In genomic region chr4:140718240-140718639, GRCh38 we compare ENCODE assay signal across 16 cellular contexts. TPM values are rescaled to one million over a fixed set of nuclear protein-coding genes. Genes with fewer than 3 reads are reported as not detected.
DNase-seq lines count a peak whose midpoint lies in the region; ATAC-seq and TF ChIP-seq lines count a peak whose summit lies in the region.
"Had no signal": no experiment of that assay in that cellular context is flagged by ENCODE, and none has a peak within 500 bp of the region (broad histone marks: within the 10 kb centered on the region; RNA-seq: fewer than 3 reads in every experiment).

No MANE protein-coding gene starts in this region.

- H3F3A ChIP-seq in PC-9 (ENCODE audit: insufficient read depth, low read depth): no peaks in the 10 kb centered on the region

- peak; percentile 78 for DNase-seq in COLO829 (ENCODE audit: low spot score)
- peak in 1 of 2 experiments; percentile 44 for DNase-seq in PC-9
- peak; percentile 61 for DNase-seq in epithelial cell of esophagus (ENCODE audit: low read depth)
- no peak for DNase-seq in naive thymus-derived CD4-positive, alpha-beta T cell
- DNase-seq in SK-N-DZ (ENCODE audit: low spot score): no peak
- DNase-seq: activated CD8-positive, alpha-beta memory T cell treated with anti-CD3 and anti-CD28 coated beads for 24 hours; activated naive CD8-positive, alpha-beta T cell treated with anti-CD3 and anti-CD28 coated beads for 36 hours; NCI-H1105; NCI-H69; stimulated activated CD4-positive, alpha-beta T cell treated with anti-CD3 and anti-CD28 coated beads, Interleukin-1b, Interleukin-23, amount 100 ng/mL, for 48 hours; T-helper 1 cell had no signal

- H3K27me3 ChIP-seq in PC-9 (ENCODE audit: insufficient read depth, low read depth): no peaks in the 10 kb centered on the region
- H3K27me3 ChIP-seq in naive thymus-derived CD4-positive, alpha-beta T cell (ENCODE audit: control insufficient read depth in 2 of 2, insufficient read depth in 2 of 2, low read length in 2 of 2): no peaks in the 10 kb centered on the region
- H3K27me3 ChIP-seq: BLaER1 treated with 17β-estradiol and CSF1 and Interleukin-3, amounts not matched to agents 10 nM and 100 nM had no signal

- H3K4me2 ChIP-seq in PC-9: peak overlapping the region; percentile 12

- peaks cover 7 to 18% (median 12%) of the 10 kb centered on the region in 7 donors for H3K4me1 Mint-ChIP-seq in naive thymus-derived CD4-positive, alpha-beta T cell

- no peaks in the 10 kb centered on the region for H3K79me2 ChIP-seq in PC-9 (ENCODE audit: low read depth)

- H4K20me1 ChIP-seq in PC-9 (ENCODE audit: insufficient read depth): no peaks in the 10 kb centered on the region

- H3K27ac ChIP-seq in PC-9: peak overlapping the region; percentile 52
- no peak overlapping the region for H3K27ac ChIP-seq in naive thymus-derived CD4-positive, alpha-beta T cell (ENCODE audit: low read depth, low read length)

- no peak overlapping the region for H3K4me3 Mint-ChIP-seq in naive thymus-derived CD4-positive, alpha-beta T cell
- H3K4me3 Mint-ChIP-seq: activated naive CD8-positive, alpha-beta T cell treated with anti-CD3 and anti-CD28 coated beads for 36 hours; stimulated activated naive CD8-positive, alpha-beta T cell treated with anti-CD3 and anti-CD28 coated beads, Interleukin-15, Interleukin-2, amounts not matched to agents 100 ng/mL and 50 ng/mL, for 24 hours had no signal

- H3K36me3 Mint-ChIP-seq in naive thymus-derived CD4-positive, alpha-beta T cell: no peaks in the 10 kb centered on the region
- H3K36me3 Mint-ChIP-seq: activated naive CD8-positive, alpha-beta T cell treated with anti-CD3 and anti-CD28 coated beads for 36 hours had no signal

- intact Hi-C loops in PC-9 (cut with micrococcal nuclease; ENCODE audit: unreplicated experiment): no loop called here
- intact Hi-C loops in naive thymus-derived CD4-positive, alpha-beta T cell (cut with micrococcal nuclease): no loop called here

- no TSS peak for BruUV-seq in PC-9 (replicated peaks; lab: Mats Ljungman, UMichigan)

- TF ChIP-seq CTCF in PC-9 (conservative IDR thresholded peaks at IDR 0.05): no peak
- TF ChIP-seq CTCF in epithelial cell of esophagus (IDR thresholded peaks at IDR 0.05; ENCODE audit: insufficient read depth, low read depth, low read length, missing control alignments): no peak

- ATAC-seq in naive thymus-derived CD4-positive, alpha-beta T cell: peak; percentile 60
- no peak for ATAC-seq in HG03520 (IDR thresholded peaks at IDR 0.05; ENCODE audit: unreplicated experiment)
- no peak for ATAC-seq in GM18873 (IDR thresholded peaks at IDR 0.05; ENCODE audit: low FRiP score, unreplicated experiment)
- no peak for ATAC-seq in HG02938 (IDR thresholded peaks at IDR 0.05; ENCODE audit: unreplicated experiment)

- H3K9me3 Mint-ChIP-seq in naive thymus-derived CD4-positive, alpha-beta T cell: no peaks in the 10 kb centered on the region
- H3K9me3 Mint-ChIP-seq: activated naive CD8-positive, alpha-beta T cell treated with anti-CD3 and anti-CD28 coated beads for 36 hours; stimulated activated naive CD8-positive, alpha-beta T cell treated with anti-CD3 and anti-CD28 coated beads, Interleukin-15, Interleukin-2, amounts not matched to agents 100 ng/mL and 50 ng/mL, for 24 hours had no signal

- peaks cover 22% of the 10 kb centered on the region for H3K4me1 ChIP-seq in PC-9 (replicated peaks; ENCODE audit: insufficient read depth)
- no peaks in the 10 kb centered on the region for H3K4me1 ChIP-seq in naive thymus-derived CD4-positive, alpha-beta T cell (ENCODE audit: control insufficient read depth in 2 of 2, insufficient read depth in 2 of 2, low read length in 2 of 2)

- no peaks in the 10 kb centered on the region for H3K9me2 ChIP-seq in PC-9 (ENCODE audit: insufficient read depth)

- H3K9me3 ChIP-seq in PC-9 (ENCODE audit: insufficient read depth, low read depth): no peaks in the 10 kb centered on the region
- no peaks in the 10 kb centered on the region for H3K9me3 ChIP-seq in naive thymus-derived CD4-positive, alpha-beta T cell (ENCODE audit: control insufficient read depth in 2 of 3, low read length in 3 of 3)
- H3K9me3 ChIP-seq: BLaER1 treated with 17β-estradiol and CSF1 and Interleukin-3, amounts not matched to agents 10 nM and 100 nM had no signal

- no peak overlapping the region for H2AFZ ChIP-seq in PC-9

- POLR2A ChIA-PET in PC-9 (lab: Charles Lee; ENCODE audit: unreplicated experiment): interaction anchor here (0.5 to 0.6 kb wide), 4 partner anchors 39 to 1072 kb away, joined by 3 to 10 read pairs (median 4); no protein-coding TSS in a partner anchor
- POLR2A ChIA-PET in naive thymus-derived CD4-positive, alpha-beta T cell (lab: Charles Lee): interaction anchor here (0.6 kb wide), 1 partner anchor 166 kb away, joined by 3 read pairs; no protein-coding TSS in a partner anchor

- no peak overlapping the region for H3K27ac Mint-ChIP-seq in naive thymus-derived CD4-positive, alpha-beta T cell
- H3K27ac Mint-ChIP-seq: activated naive CD8-positive, alpha-beta T cell treated with anti-CD3 and anti-CD28 coated beads for 36 hours; stimulated activated naive CD8-positive, alpha-beta T cell treated with anti-CD3 and anti-CD28 coated beads, Interleukin-15, Interleukin-2, amounts not matched to agents 100 ng/mL and 50 ng/mL, for 24 hours had no signal

- H3K4me3 ChIP-seq in PC-9 (no peak overlapping the region), epithelial cell of esophagus (ENCODE audit: low read length) (no peak overlapping the region)
- no peak overlapping the region for H3K4me3 ChIP-seq in naive thymus-derived CD4-positive, alpha-beta T cell (ENCODE audit: low read length)
- H3K4me3 ChIP-seq: BLaER1 treated with 17β-estradiol and CSF1 and Interleukin-3, amounts not matched to agents 10 nM and 100 nM had no signal

- CTCF ChIA-PET in PC-9 (lab: Charles Lee): interaction anchor here (0.6 to 1.5 kb wide), 3 partner anchors 11 to 123 kb away, joined by 3 to 8 read pairs (median 5); no protein-coding TSS in a partner anchor
- CTCF ChIA-PET in naive thymus-derived CD4-positive, alpha-beta T cell (lab: Charles Lee): interaction anchor here (1.3 kb wide), 1 partner anchor 9 kb away, joined by 3 read pairs; no protein-coding TSS in a partner anchor

- no peaks in the 10 kb centered on the region for H3K36me3 ChIP-seq in PC-9 (ENCODE audit: low read depth)
- H3K36me3 ChIP-seq in naive thymus-derived CD4-positive, alpha-beta T cell (ENCODE audit: control insufficient read depth in 2 of 3, insufficient read depth in 3 of 3, low read length in 3 of 3): no peaks in the 10 kb centered on the region
- H3K36me3 ChIP-seq: BLaER1 treated with 17β-estradiol and CSF1 and Interleukin-3, amounts not matched to agents 10 nM and 100 nM had no signal

- peaks cover 0 to 4% (median 0%) of the 10 kb centered on the region in 5 donors for H3K27me3 Mint-ChIP-seq in naive thymus-derived CD4-positive, alpha-beta T cell
- H3K27me3 Mint-ChIP-seq: activated naive CD8-positive, alpha-beta T cell treated with anti-CD3 and anti-CD28 coated beads for 36 hours; stimulated activated naive CD8-positive, alpha-beta T cell treated with anti-CD3 and anti-CD28 coated beads, Interleukin-15, Interleukin-2, amounts not matched to agents 100 ng/mL and 50 ng/mL, for 24 hours had no signal

RNA-seq across cellular contexts. Expression of gene TBC1D9, which starts 37.9 kb away (rescaled TPM):
- total RNA-seq in PC-9 (2021): 17.0 and 17.6 TPM in 2 replicates
- 10 to 100 TPM in 1 of 5 experiments, 1 to 10 TPM in 1, under 1 TPM in 2, not detected in 1; 0.22 to 13.9 (median 1.7) TPM for total RNA-seq in naive thymus-derived CD4-positive, alpha-beta T cell
- under 1 TPM in 1 of 2 donors, not detected in 1; 0.13 TPM for polyA plus RNA-seq in naive thymus-derived CD4-positive, alpha-beta T cell
- 8.2 and 9.7 TPM in 2 replicates for polyA plus RNA-seq in SK-N-DZ (2014; cell fraction: cytosol; rRNA removed)
- 11.7 and 13.1 TPM in 2 replicates for polyA plus RNA-seq in SK-N-DZ (2014; cell fraction: nucleus; rRNA removed)

Comparison
In these comparisons a context has a peak if more than half of its experiments do, and no peak if none do; other contexts are left out.
1. DNase-seq: peak in COLO829 (single experiment) and epithelial cell of esophagus (single experiment); none in naive thymus-derived CD4-positive, alpha-beta T cell (0 of 9) and SK-N-DZ (single experiment).